16 cellular contexts compared by ENCODE assay signal in the genomic region with DNA sequence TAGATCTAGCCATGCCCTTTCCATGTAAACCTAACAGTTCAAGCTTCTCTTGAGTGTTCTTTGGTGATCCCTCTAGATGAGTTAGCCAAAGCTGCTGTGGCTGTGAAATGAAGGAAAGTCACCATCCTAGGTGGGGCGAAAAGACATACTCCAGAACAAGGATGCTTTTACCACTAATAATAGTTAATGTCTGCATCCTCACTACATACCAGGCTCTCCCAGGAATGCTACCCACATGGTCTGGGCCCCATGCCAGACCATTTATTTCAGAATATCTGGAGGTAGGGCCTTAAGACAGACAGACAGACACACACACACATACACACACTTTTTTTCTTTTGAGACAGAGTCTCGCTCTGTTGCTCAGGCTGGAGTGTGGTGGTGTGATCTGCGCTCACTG. TPM values are rescaled to one million over a fixed set of nuclear protein-coding genes. Genes with fewer than 3 reads are reported as not detected.
DNase-seq lines count a peak whose midpoint lies in the region; ATAC-seq and TF ChIP-seq lines count a peak whose summit lies in the region.
"Had no signal": no experiment of that assay in that cellular context is flagged by ENCODE, and none has a peak within 500 bp of the region (broad histone marks: within the 10 kb centered on the region; RNA-seq: fewer than 3 reads in every experiment).

No MANE protein-coding gene starts in this region.

- H3K4me1 Mint-ChIP-seq in natural killer cell = peaks cover 28 to 34% of the 10 kb centered on the region in 2 donors
- H3K4me1 Mint-ChIP-seq: naive B cell had no signal

- in situ Hi-C loops in GM13977 (cut with MboI; ENCODE audit: low pct_unique_long_range_greater_than_20kb, low sequenced_read_pairs, unreplicated experiment) = no loop called here

- no peak for ATAC-seq in natural killer cell
- ATAC-seq: activated CD8-positive, alpha-beta memory T cell treated with anti-CD3 and anti-CD28 coated beads, Interleukin-2, amount 10 ng/mL, durations not matched to agents 7 days and 5 days had no signal

- H3K4me3 Mint-ChIP-seq in natural killer cell = no peak overlapping the region
- H3K4me3 Mint-ChIP-seq: activated CD8-positive, alpha-beta memory T cell treated with anti-CD3 and anti-CD28 coated beads, Interleukin-2, amount 10 ng/mL, durations not matched to agents 7 days and 5 days; activated naive CD8-positive, alpha-beta T cell; CD4-positive, alpha-beta T cell; naive B cell had no signal

- H3K4me3 ChIP-seq in choroid plexus epithelial cell (ENCODE audit: low read depth, low read length) = no peak overlapping the region
- H3K4me3 ChIP-seq in retinal pigment epithelial cell (ENCODE audit: low read length) = no peak overlapping the region
- H3K4me3 ChIP-seq: Peyer's patch, sigmoid colon had no signal

- TF ChIP-seq CTCF in choroid plexus epithelial cell (conservative IDR thresholded peaks at IDR 0.05; ENCODE audit: low read depth, low read length) = no peak
- TF ChIP-seq CTCF in retinal pigment epithelial cell (conservative IDR thresholded peaks at IDR 0.05; ENCODE audit: low read depth, low read length) = no peak
- no peak for TF ChIP-seq CTCF in natural killer cell (IDR thresholded peaks at IDR 0.05)
- no peak for TF ChIP-seq CTCF in GM13977 (IDR thresholded peaks at IDR 0.05; ENCODE audit: extremely low read depth, insufficient read depth, missing control alignments)

- no peaks in the 10 kb centered on the region for H3K36me3 Mint-ChIP-seq in natural killer cell
- H3K36me3 Mint-ChIP-seq: activated CD8-positive, alpha-beta memory T cell treated with anti-CD3 and anti-CD28 coated beads, Interleukin-2, amount 10 ng/mL, durations not matched to agents 7 days and 5 days; activated naive CD8-positive, alpha-beta T cell; naive B cell had no signal

- H3K27ac Mint-ChIP-seq in natural killer cell = no peak overlapping the region
- H3K27ac Mint-ChIP-seq: activated CD8-positive, alpha-beta memory T cell treated with anti-CD3 and anti-CD28 coated beads, Interleukin-2, amount 10 ng/mL, durations not matched to agents 7 days and 5 days; activated naive CD8-positive, alpha-beta T cell; CD4-positive, alpha-beta T cell; naive B cell had no signal

- intact Hi-C loops in natural killer cell (cut with micrococcal nuclease) = no loop called here
- intact Hi-C loops in cardiac septum (cut with DNase I) = no loop called here

- peaks cover 0 to 3% of the 10 kb centered on the region in 2 donors for H3K27me3 Mint-ChIP-seq in natural killer cell (ENCODE audit: low read depth in 2 of 2)
- H3K27me3 Mint-ChIP-seq: activated naive CD8-positive, alpha-beta T cell; CD4-positive, alpha-beta T cell had no signal

- DNase-seq in GM03348 (ENCODE audit: low spot score) (peak; percentile 61), RPMI7951 (ENCODE audit: low read depth) (peak; percentile 91), choroid plexus epithelial cell (ENCODE audit: low read depth) (peak; percentile 92), retinal pigment epithelial cell (ENCODE audit: low read depth) (peak; percentile 76), natural killer cell (no peak), GM13977 (ENCODE audit: low spot score) (no peak), cardiac septum (ENCODE audit: low spot score) (no peak)
- DNase-seq in activated effector memory CD4-positive, alpha-beta T cell treated with anti-CD3 and anti-CD28 coated beads, Interleukin-2, amount 50 U/mL, for 16 hours = no peak
- DNase-seq: activated CD8-positive, alpha-beta memory T cell treated with anti-CD3 and anti-CD28 coated beads, Interleukin-2, amount 10 ng/mL, durations not matched to agents 7 days and 5 days; CD4-positive, alpha-beta T cell; glutamatergic neuron; left colon; naive B cell; Peyer's patch; sigmoid colon had no signal

- no peaks in the 10 kb centered on the region for H3K9me3 Mint-ChIP-seq in natural killer cell
- H3K9me3 Mint-ChIP-seq: CD4-positive, alpha-beta T cell; naive B cell had no signal

RNA-seq across cellular contexts. Expression of a gene that starts 14.7 kb away (rescaled TPM):
- total RNA-seq in RPMI7951 (2014; rRNA removed; shearing (Covaris generic)) = 2.8 and 3.2 TPM in 2 replicates
- total RNA-seq in natural killer cell (1 to 10 TPM in 2 of 3 donors, under 1 TPM in 1; 0.65 to 1.7 (median 1.1) TPM), cardiac septum (27.9 TPM)

Comparison
In these comparisons a context has a peak if more than half of its experiments do, and no peak if none do; other contexts are left out.
1. DNase-seq: peak in GM03348 (single experiment), RPMI7951 (single experiment), choroid plexus epithelial cell (single experiment) and retinal pigment epithelial cell (single experiment); none in natural killer cell (single experiment), GM13977 (single experiment), activated effector memory CD4-positive, alpha-beta T cell treated with anti-CD3 and anti-CD28 coated beads, Interleukin-2, amount 50 U/mL, for 16 hours (single experiment) and cardiac septum (single experiment).